8 cellular contexts compared by ENCODE assay signal in the genomic region with DNA sequence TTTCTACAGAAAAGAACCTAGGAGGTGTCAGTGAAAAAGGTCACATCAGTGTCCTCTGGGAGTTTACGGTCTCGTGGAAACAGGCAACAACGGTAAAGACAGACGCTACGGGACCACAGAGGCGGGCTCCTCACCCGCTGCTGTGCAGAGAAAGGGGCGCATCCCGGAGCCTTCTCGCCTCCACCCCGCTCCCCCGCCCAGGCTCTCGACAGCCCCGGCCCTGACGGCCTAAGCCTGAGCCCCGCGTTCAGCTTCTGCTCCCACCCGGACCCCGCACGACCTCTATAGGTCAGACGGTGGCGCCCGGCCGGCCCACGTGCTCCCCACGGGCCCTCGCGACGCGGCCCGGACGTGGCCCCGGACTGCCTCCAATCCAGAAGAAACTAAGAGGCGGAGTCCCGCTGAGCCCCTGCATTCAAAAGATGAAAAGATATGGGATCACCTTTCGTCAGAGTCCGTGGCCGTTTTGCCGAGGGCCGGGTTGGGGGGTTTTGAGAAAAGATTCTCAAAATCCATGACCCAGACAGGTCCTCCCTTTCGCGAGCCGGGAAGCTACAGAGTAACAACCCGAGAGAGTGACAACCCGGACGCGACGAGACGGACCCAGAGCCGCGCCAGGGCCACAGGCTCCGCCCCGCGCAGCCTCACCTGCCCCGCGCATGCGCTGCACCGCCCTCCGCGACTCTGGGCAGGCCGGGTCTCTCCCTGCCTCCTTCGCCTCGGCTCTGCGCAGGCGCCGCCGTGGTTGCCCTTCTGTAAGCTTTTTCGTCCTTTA. TPM values are rescaled to one million over a fixed set of nuclear protein-coding genes. Genes with fewer than 3 reads are reported as not detected.
DNase-seq lines count a peak whose midpoint lies in the region; ATAC-seq and TF ChIP-seq lines count a peak whose summit lies in the region.

A gene (minus strand): TSS at position 577 of the 775 bp plus-strand sequence. CDS start 61 bp downstream, at position 516.

- DNase-seq in COLO829 (ENCODE audit: low spot score) (peak; percentile 98), HS-5 (ENCODE audit: low read depth) (peak; percentile 63), NK-92 (lab: John Stamatoyannopoulos, UW; ENCODE audit: unreplicated experiment) (peak; percentile 73), lung (ENCODE audit: low spot score) (peak; percentile 93)
- DNase-seq in activated CD8-positive, alpha-beta memory T cell treated with anti-CD3 and anti-CD28 coated beads for 1 hour (ENCODE audit: extremely low read depth in 1 of 2, low read depth in 1 of 2) = peak; percentile 84 to 94
- peak; percentile 92 to 94 (median 93) for DNase-seq in stimulated activated CD4-positive, alpha-beta T cell treated with anti-CD3 and anti-CD28 coated beads, TNF-alpha, amount 100 ng/mL, for 4 hours (ENCODE audit: low read depth in 3 of 3)

- ATAC-seq in GM19468 (IDR thresholded peaks at IDR 0.05; ENCODE audit: extremely low read depth, unreplicated experiment) = peak; percentile 53
- peak; percentile 98 for ATAC-seq in lung (ENCODE audit: insufficient read depth, low FRiP score)

- H3K9me3 ChIP-seq in ectodermal cell (ENCODE audit: control insufficient read depth, low read length) (no peaks in the 10 kb centered on the region), lung (ENCODE audit: control insufficient read depth in 2 of 2, insufficient read depth in 1 of 2, low read length in 1 of 2) (no peaks in the 10 kb centered on the region)

- H3K27ac ChIP-seq in ectodermal cell (ENCODE audit: insufficient read depth, low read depth, low read length, poor library complexity, severe bottlenecking) = peak within 1 kb of the TSS; percentile 69
- H3K27ac ChIP-seq in lung (ENCODE audit: low read depth in 1 of 2, low read length in 1 of 2) = peak within 1 kb of the TSS; percentile 82 to 87

- H3K4me3 ChIP-seq in ectodermal cell (ENCODE audit: insufficient read depth, low read depth, low read length) (peak within 1 kb of the TSS; percentile 86), lung (peak within 1 kb of the TSS; percentile 47)

- no peak for TF ChIP-seq CTCF in lung (IDR thresholded peaks at IDR 0.05; ENCODE audit: control extremely low read depth, extremely low read depth)

- H3K36me3 ChIP-seq in ectodermal cell (ENCODE audit: control insufficient read depth, insufficient read depth, low read length) = no peaks in the 10 kb centered on the region
- no peaks in the 10 kb centered on the region for H3K36me3 ChIP-seq in lung (ENCODE audit: control insufficient read depth in 2 of 2, insufficient read depth in 2 of 2, low read length in 2 of 2)

- H3K27me3 ChIP-seq in ectodermal cell (ENCODE audit: control insufficient read depth, insufficient read depth, low read length, poor library complexity, severe bottlenecking) (no peaks in the 10 kb centered on the region), lung (ENCODE audit: control insufficient read depth, insufficient read depth) (no peaks in the 10 kb centered on the region)

- 0 to 1% methylated on average over 66 to 68 of the region's 68 CpGs for WGBS in ectodermal cell, 2 experiments
- 0 to 1% methylated on average over 64 to 68 of the region's 68 CpGs for WGBS in lung, 2 donors

- H3K4me1 ChIP-seq in ectodermal cell (ENCODE audit: control insufficient read depth, insufficient read depth, low read length) = peaks cover 5% of the 10 kb centered on the region
- peaks cover 2 to 3% of the 10 kb centered on the region in 2 donors for H3K4me1 ChIP-seq in lung (ENCODE audit: control insufficient read depth in 2 of 2, insufficient read depth in 2 of 2, low read length in 2 of 2)

RNA-seq across cellular contexts. Expression of the gene that starts here (rescaled TPM):
- 14.0 TPM for polyA plus RNA-seq in ectodermal cell (2013, experiment 1 of 4)
- polyA plus RNA-seq in ectodermal cell (2013, experiment 2 of 4) = 21.4 TPM
- 13.0 TPM for polyA plus RNA-seq in ectodermal cell (2013, experiment 3 of 4)
- polyA plus RNA-seq in ectodermal cell (2013, experiment 4 of 4) = 13.9 TPM
- total RNA-seq in lung = 10 to 100 TPM in 1 of 2 donors, 1 to 10 TPM in 1; 6.5 to 24.9 TPM
- 1 to 10 TPM; 2.1 to 4.1 TPM for polyA plus RNA-seq in lung

Comparison
In these comparisons a context has a peak if more than half of its experiments do, and no peak if none do; other contexts are left out.
1. Peak in every context shown above with its lines: DNase-seq, ATAC-seq, H3K4me3 ChIP-seq and H3K27ac ChIP-seq.